ENCODE assay signal across 18 cellular contexts in genomic region chr1:99227498-99227897, GRCh38. TPM values are rescaled to one million over a fixed set of nuclear protein-coding genes. Genes with fewer than 3 reads are reported as not detected.
"Had no signal": no experiment of that assay in that cellular context is flagged by ENCODE, and none has a peak within 500 bp of the region (broad histone marks: within the 10 kb centered on the region; RNA-seq: fewer than 3 reads in every experiment).

No MANE protein-coding gene starts in this region.

- H3K27me3 ChIP-seq: esophagus muscularis mucosa, neural progenitor cell, spleen, stomach had no signal

- H3K4me3 ChIP-seq: esophagus muscularis mucosa, left ventricle myocardium inferior, neural progenitor cell, spleen, stomach, thoracic aorta had no signal

- DNase-seq: activated CD4-positive, alpha-beta memory T cell treated with anti-CD3 and anti-CD28 coated beads, Interleukin-2, amount 10 ng/mL, durations not matched to agents 7 days and 5 days; activated CD4-positive, alpha-beta T cell treated with anti-CD3 and anti-CD28 coated beads for 4 hours; activated effector memory CD4-positive, alpha-beta T cell treated with Interleukin-2 at 50 U/mL for 16 hours; activated T-cell treated with anti-CD3 and anti-CD28 coated beads, Interleukin-2, amount 50 U/mL, for 4 hours; kidney; left ventricle myocardium inferior; naive B cell; spleen; stimulated activated CD4-positive, alpha-beta T cell treated with anti-CD3 and anti-CD28 coated beads, Interleukin-1b, Interleukin-23, amount 100 ng/mL, for 48 hours; stomach had no signal

- H3K9me3 ChIP-seq: esophagus muscularis mucosa, thoracic aorta had no signal

- ATAC-seq: activated naive CD4-positive, alpha-beta T cell treated with anti-CD3 and anti-CD28 coated beads, Interleukin-2, amount 50 U/mL, for 72 hours; activated T-cell treated with anti-CD3 and anti-CD28 coated beads, Interleukin-2, amount 50 U/mL, for 4 hours; sciatic nerve; WTC11 had no signal

- H3K4me1 ChIP-seq: esophagus muscularis mucosa, left ventricle myocardium inferior, spleen, stomach had no signal

- H3K36me3 ChIP-seq: esophagus muscularis mucosa, left ventricle myocardium inferior, neural progenitor cell, spleen, stomach, thoracic aorta had no signal

RNA-seq across cellular contexts. Expression of gene PLPPR4, which starts 36.8 kb away (rescaled TPM):
- total RNA-seq: activated CD4-positive, alpha-beta memory T cell treated with anti-CD3 and anti-CD28 coated beads, Interleukin-2, amount 10 ng/mL, durations not matched to agents 7 days and 5 days; activated naive CD4-positive, alpha-beta T cell treated with anti-CD3 and anti-CD28 coated beads, Interleukin-2, amount 50 U/mL, for 72 hours; activated T-cell treated with anti-CD3 and anti-CD28 coated beads, Interleukin-2, amount 50 U/mL, for 4 hours; mononuclear cell; pulmonary artery endothelial cell had no signal
